Comparison of ENCODE assay signal across 21 cellular contexts in the genomic region with DNA sequence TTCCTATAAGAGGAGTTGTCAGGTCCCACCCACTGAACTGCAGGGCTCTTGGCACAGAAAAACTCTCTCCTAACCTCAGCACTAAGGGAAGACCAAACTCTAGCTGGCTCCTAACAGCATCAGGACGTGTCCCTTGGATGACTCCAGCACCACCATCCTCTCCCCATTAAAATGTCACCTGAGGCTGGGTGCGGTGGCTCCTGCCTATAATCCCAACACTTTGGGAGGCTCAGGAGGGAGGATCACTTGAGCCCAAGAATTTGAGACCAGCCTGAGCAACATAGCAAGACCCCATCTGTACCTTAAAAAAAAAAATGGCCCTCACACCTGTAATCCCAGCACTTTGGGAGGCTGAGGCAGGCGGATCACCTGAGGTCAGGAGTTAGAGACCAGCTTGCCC.
"Had no signal": no experiment of that assay in that cellular context is flagged by ENCODE, and none has a peak within 500 bp of the region (broad histone marks: within the 10 kb centered on the region; RNA-seq: fewer than 3 reads in every experiment).

No MANE protein-coding gene starts in this region.

- DNase-seq: colonic mucosa; cortex of kidney; dermis blood vessel endothelial cell; dorsolateral prefrontal cortex; effector CD4-positive, alpha-beta T cell; effector CD8-positive, alpha-beta T cell; effector memory CD4-positive, alpha-beta T cell; effector memory CD8-positive, alpha-beta T cell; endodermal cell; esophagus squamous epithelium; foreskin fibroblast; foreskin keratinocyte; foreskin melanocyte; gastrocnemius medialis; glutamatergic neuron; head of caudate nucleus; heart left ventricle; heart right ventricle had no signal

- H3K27ac Mint-ChIP-seq: dendritic cell treated with granulocyte-macrophage colony-stimulating factor and Interleukin-4, amounts not matched to agents 40 ng/mL and 50 ng/mL, for 4 days; effector memory CD8-positive, alpha-beta T cell; endodermal cell had no signal

- H3K9me3 Mint-ChIP-seq: dendritic cell treated with granulocyte-macrophage colony-stimulating factor and Interleukin-4, amounts not matched to agents 40 ng/mL and 50 ng/mL, for 4 days; effector memory CD8-positive, alpha-beta T cell; endodermal cell had no signal

- ATAC-seq: effector memory CD8-positive, alpha-beta T cell; esophagus mucosa; foreskin keratinocyte; gastrocnemius medialis; gastroesophageal sphincter; heart left ventricle; heart right ventricle had no signal

- H3K4me3 Mint-ChIP-seq: dendritic cell treated with granulocyte-macrophage colony-stimulating factor and Interleukin-4, amounts not matched to agents 40 ng/mL and 50 ng/mL, for 4 days; effector memory CD8-positive, alpha-beta T cell; endodermal cell had no signal
